ENCODE assay signal across 8 cellular contexts in the genomic region with DNA sequence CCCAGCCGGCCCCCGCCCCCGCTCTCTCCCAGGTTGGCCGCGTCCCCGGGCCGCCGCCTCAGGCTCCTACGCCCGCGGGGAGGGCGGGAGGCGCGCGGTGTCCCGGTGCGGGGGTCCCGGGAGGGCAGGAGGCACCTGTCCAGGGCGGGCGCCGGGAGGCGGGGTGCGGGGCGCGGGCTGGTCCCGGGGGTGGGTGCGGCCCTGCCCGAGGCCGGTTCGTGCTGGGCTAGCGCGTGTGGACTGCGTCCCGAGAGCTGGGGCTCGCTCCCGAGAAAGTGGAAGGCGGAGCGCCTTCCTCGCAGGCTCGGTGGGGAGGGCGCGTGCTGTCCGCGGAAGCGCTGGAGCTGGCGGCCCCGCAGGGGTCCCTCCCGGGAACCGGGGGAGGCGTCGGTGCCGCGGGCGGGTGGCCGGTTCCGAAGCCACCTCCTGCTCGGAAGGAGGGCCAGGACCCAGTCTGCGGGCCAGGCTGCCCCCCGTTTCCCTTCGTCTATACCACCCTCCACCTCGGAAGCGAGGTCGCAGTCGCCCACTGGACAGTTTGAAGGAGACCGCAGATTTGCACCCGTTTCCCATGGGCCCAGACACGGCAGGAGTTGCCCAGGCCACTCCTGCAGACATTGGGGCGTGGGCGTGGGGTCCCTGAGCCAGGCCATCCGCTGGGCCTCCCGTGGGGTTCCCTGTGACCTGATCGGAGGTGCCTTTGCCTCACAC. TPM values are rescaled to one million over a fixed set of nuclear protein-coding genes. Genes with fewer than 3 reads are reported as not detected.
DNase-seq lines count a peak whose midpoint lies in the region; ATAC-seq and TF ChIP-seq lines count a peak whose summit lies in the region.

No MANE protein-coding gene starts in this region.

- peaks cover 39% of the 10 kb centered on the region for H3K36me3 ChIP-seq in DND-41 (ENCODE audit: insufficient read depth, low read length)
- peaks cover 28% of the 10 kb centered on the region; the same call in 1 of the 2 replicates for H3K36me3 ChIP-seq in OCI-LY7 (ENCODE audit: insufficient read depth, low read length)
- H3K36me3 ChIP-seq in effector memory CD4-positive, alpha-beta T cell (ENCODE audit: control insufficient read depth, insufficient read depth, low read length): no peaks in the 10 kb centered on the region
- no peaks in the 10 kb centered on the region for H3K36me3 ChIP-seq in mucosa of rectum (ENCODE audit: control insufficient read depth in 2 of 2, insufficient read depth in 2 of 2, low read length in 2 of 2)
- no peaks in the 10 kb centered on the region for H3K36me3 ChIP-seq in aorta (ENCODE audit: control insufficient read depth in 1 of 2, insufficient read depth in 2 of 2, low read length in 1 of 2)

- H3K27me3 ChIP-seq in DND-41 (ENCODE audit: insufficient read depth, low read length, poor library complexity): no peaks in the 10 kb centered on the region
- no peaks in the 10 kb centered on the region for H3K27me3 ChIP-seq in effector memory CD4-positive, alpha-beta T cell (replicated peaks; ENCODE audit: control insufficient read depth, insufficient read depth, low read length, poor library complexity, severe bottlenecking)
- H3K27me3 ChIP-seq in mucosa of rectum (ENCODE audit: control insufficient read depth in 2 of 2, insufficient read depth in 2 of 2, low read length in 2 of 2): no peaks in the 10 kb centered on the region
- no peaks in the 10 kb centered on the region for H3K27me3 ChIP-seq in aorta (ENCODE audit: control insufficient read depth in 1 of 2, insufficient read depth in 2 of 2, low read length in 1 of 2)

- peak overlapping the region; percentile 82 for H2AFZ ChIP-seq in DND-41 (ENCODE audit: low read depth, low read length)
- no peak overlapping the region for H2AFZ ChIP-seq in OCI-LY7 (ENCODE audit: low read length)

- H3K4me3 ChIP-seq in DND-41 (ENCODE audit: low read depth in 1 of 2, low read length in 2 of 2): peak overlapping the region; percentile 67 to 84; a peak in 3 of 4 replicates
- H3K4me3 ChIP-seq in OCI-LY7 (ENCODE audit: low read depth, low read length, poor library complexity, severe bottlenecking): peak overlapping the region; percentile 88
- H3K4me3 ChIP-seq in effector memory CD4-positive, alpha-beta T cell (ENCODE audit: insufficient read depth, low read depth, low read length, poor library complexity, severe bottlenecking): peak overlapping the region; percentile 66
- peak overlapping the region; percentile 72 to 75 for H3K4me3 ChIP-seq in mucosa of rectum (ENCODE audit: low read length in 2 of 2)
- H3K4me3 ChIP-seq in aorta (ENCODE audit: low read length in 2 of 2): peak overlapping the region; percentile 90 to 92

- peak overlapping the region; percentile 76 for H3K9ac ChIP-seq in DND-41 (ENCODE audit: low read depth, low read length)
- H3K9ac ChIP-seq in mucosa of rectum (ENCODE audit: low read depth in 1 of 2, low read length in 2 of 2): peak overlapping the region; percentile 47 to 80

- ATAC-seq in DND-41 (ENCODE audit: insufficient read depth, low read depth) (no peak), GM21717 (IDR thresholded peaks at IDR 0.05; ENCODE audit: unreplicated experiment) (peak; percentile 2), aorta (ENCODE audit: low FRiP score) (no peak), HG03520 (IDR thresholded peaks at IDR 0.05; ENCODE audit: unreplicated experiment) (no peak)

- H3K27ac ChIP-seq in DND-41 (ENCODE audit: low read length) (peak overlapping the region; percentile 48; the same call in 1 of the 2 replicates), OCI-LY7 (ENCODE audit: low read depth, low read length, poor library complexity, severe bottlenecking) (no peak overlapping the region), mucosa of rectum (ENCODE audit: low read depth in 2 of 2, low read length in 2 of 2) (peak overlapping the region; percentile 79 to 83), aorta (ENCODE audit: low read depth in 1 of 2, low read length in 2 of 2) (peak overlapping the region; percentile 14 to 65)
- peak overlapping the region; percentile 37 for H3K27ac ChIP-seq in effector memory CD4-positive, alpha-beta T cell (ENCODE audit: insufficient read depth, low read length, poor library complexity, severe bottlenecking)

- peak overlapping the region; percentile 97 for H3K4me2 ChIP-seq in DND-41 (ENCODE audit: insufficient read depth, low read length)
- H3K4me2 ChIP-seq in OCI-LY7 (ENCODE audit: low read length): peak overlapping the region; percentile 97

- WGBS in aorta, 2 donors: 2 to 4% methylated on average over 34 to 72 of the region's 72 CpGs

- H3K4me1 ChIP-seq in DND-41 (ENCODE audit: insufficient read depth, low read length) (peaks cover 54% of the 10 kb centered on the region), OCI-LY7 (ENCODE audit: insufficient read depth, low read length, poor library complexity, severe bottlenecking) (peaks cover 52% of the 10 kb centered on the region), mucosa of rectum (ENCODE audit: control insufficient read depth in 2 of 2, insufficient read depth in 2 of 2, low read length in 2 of 2) (peaks cover 34 to 37% of the 10 kb centered on the region in 2 donors), aorta (ENCODE audit: control insufficient read depth in 1 of 2, insufficient read depth in 2 of 2, low read length in 2 of 2) (no peaks in the 10 kb centered on the region)
- peaks cover 9% of the 10 kb centered on the region for H3K4me1 ChIP-seq in effector memory CD4-positive, alpha-beta T cell (ENCODE audit: control insufficient read depth, insufficient read depth, low read length, poor library complexity, severe bottlenecking)

- H3K9me2 ChIP-seq in OCI-LY7 (ENCODE audit: insufficient read depth, low read length): no peaks in the 10 kb centered on the region

- POLR2A ChIA-PET in OCI-LY7 (lab: Charles Lee): interaction anchor here (0.5 to 2.0 kb wide), 4 partner anchors 18 to 212 kb away, joined by 3 to 8 read pairs (median 4); a partner anchor contains a TSS

- CTCF ChIA-PET in OCI-LY7 (lab: Charles Lee; ENCODE audit: unreplicated experiment): no interaction called here

- H4K20me1 ChIP-seq in DND-41 (ENCODE audit: insufficient read depth, low read length) (peaks cover 67% of the 10 kb centered on the region), OCI-LY7 (ENCODE audit: insufficient read depth, low read length) (peaks cover 5% of the 10 kb centered on the region)

- H3K9me3 ChIP-seq in DND-41 (ENCODE audit: insufficient read depth, low read length, severe bottlenecking) (no peaks in the 10 kb centered on the region), OCI-LY7 (ENCODE audit: low read length) (no peaks in the 10 kb centered on the region), mucosa of rectum (ENCODE audit: control insufficient read depth in 2 of 2, low read length in 2 of 2) (no peaks in the 10 kb centered on the region), aorta (ENCODE audit: control insufficient read depth, low read length) (no peaks in the 10 kb centered on the region)
- H3K9me3 ChIP-seq in effector memory CD4-positive, alpha-beta T cell (ENCODE audit: control insufficient read depth, low read length): no peaks in the 10 kb centered on the region

- no TSS peak for BruUV-seq in OCI-LY7 (replicated peaks; lab: Mats Ljungman, UMichigan)

- DNase-seq in DND-41 (peak; percentile 34), OCI-LY7 (ENCODE audit: low spot score) (no peak), aorta (peak in 1 of 2 donors; percentile 88), DMS79 treated with DMSO at 0.1 percent for 48 hours (lab: John Stamatoyannopoulos, UW) (no peak)
- DNase-seq in effector memory CD4-positive, alpha-beta T cell: no peak

- TF ChIP-seq CTCF in DND-41 (IDR thresholded peaks at IDR 0.05; ENCODE audit: borderline replicate concordance, extremely low read depth, low read length, poor library complexity, severe bottlenecking): no peak
- TF ChIP-seq CTCF in OCI-LY7 (conservative IDR thresholded peaks at IDR 0.05; ENCODE audit: low read length): no peak

- H3K79me2 ChIP-seq in DND-41 (ENCODE audit: insufficient read depth, low read length) (peaks cover 90% of the 10 kb centered on the region), OCI-LY7 (ENCODE audit: insufficient read depth, low read depth, low read length) (peaks cover 35% of the 10 kb centered on the region)

- intact Hi-C loops in OCI-LY7 (cut with micrococcal nuclease; ENCODE audit: unreplicated experiment): no loop called here
- intact Hi-C loops in aorta (cut with DNase I): loop anchor here in 1 of 2 donors (5.0 kb wide), 1 partner anchor 89 kb away; a partner anchor contains a TSS

RNA-seq across cellular contexts. Expression of a gene that starts 0.6 kb away (rescaled TPM):
- 16.6 and 22.5 TPM in 2 replicates for total RNA-seq in OCI-LY7 (2014; rRNA removed; shearing (Covaris generic))
- total RNA-seq in OCI-LY7 (2022) (18.0 and 23.2 TPM in 2 replicates), aorta (10 to 100 TPM; 69.0 to 74.8 TPM)
- polyA plus RNA-seq in aorta: 100 to 1,000 TPM; 100 to 110 TPM

RNA-seq across cellular contexts. Expression of a gene that starts 1.0 kb away (rescaled TPM):
- total RNA-seq in OCI-LY7 (2014; rRNA removed; shearing (Covaris generic)): 83.6 and 130 TPM in 2 replicates
- 83.3 and 86.0 TPM in 2 replicates for total RNA-seq in OCI-LY7 (2022)
- total RNA-seq in aorta: 1 to 10 TPM; 5.2 to 5.3 TPM
- 1 to 10 TPM; 1.0 to 8.6 TPM for polyA plus RNA-seq in aorta

Comparison
In these comparisons a context has a peak if more than half of its experiments do, and no peak if none do; other contexts are left out.
1. RNA of a gene that starts 1.0 kb away (total RNA-seq): 83.3 to 130 TPM in OCI-LY7; 5.2 to 5.3 TPM in aorta; every median in the first group is over 10 times any median in the second.
2. Peak in every context shown above with its lines, with median percentiles within 50 percentile points of each other: H3K4me3 ChIP-seq.